ENCODE assay signal across 1 cellular context in genomic region chr7:32957326-32958045, GRCh38.
TF ChIP-seq lines count a peak whose summit lies in the region.

TSS of gene FKBP9 (plus strand) at chr7:32957440. CDS start at chr7:32957574, 134 bp downstream.

TF ChIP-seq in HepG2, 621 proteins besides CTCF, POLR2A, EP300 and RAD21 (continued from another document and continues in another):
- peak; percentile 95 for TF ChIP-seq ZNF687 (CRISPR knock-in tag; IDR thresholded peaks at IDR 0.05)
- TF ChIP-seq RAD51 (IDR thresholded peaks at IDR 0.05; ENCODE audit: borderline replicate concordance), result no peak
- TF ChIP-seq ZC3H4 (CRISPR knock-in tag; IDR thresholded peaks at IDR 0.05; ENCODE audit: borderline replicate concordance), result no peak
- no peak for TF ChIP-seq ZNF17 (CRISPR knock-in tag; IDR thresholded peaks at IDR 0.05)
- no peak for TF ChIP-seq SNRNP70 (IDR thresholded peaks at IDR 0.05; ENCODE audit: low read depth, low read length)
- peak; percentile 59; the same call in 1 of the 2 replicates for TF ChIP-seq ZBTB7A (CRISPR knock-in tag; IDR thresholded peaks at IDR 0.05)
- TF ChIP-seq CHD2 (IDR thresholded peaks at IDR 0.05; ENCODE audit: low read depth, low read length), result no peak
- TF ChIP-seq ZNF747 (CRISPR knock-in tag; IDR thresholded peaks at IDR 0.05; ENCODE audit: borderline replicate concordance), result no peak; the same call in none of the 2 replicates
- no peak for TF ChIP-seq TRIM22 (IDR thresholded peaks at IDR 0.05)
- TF ChIP-seq SOX6 (IDR thresholded peaks at IDR 0.05), result no peak
- TF ChIP-seq SOX6 (CRISPR knock-in tag; IDR thresholded peaks at IDR 0.05), result peak; percentile 58; the same call in 1 of the 2 replicates
- no peak for TF ChIP-seq ZNF607 (CRISPR knock-in tag; IDR thresholded peaks at IDR 0.05; ENCODE audit: borderline replicate concordance)
- TF ChIP-seq NAIF1 (CRISPR knock-in tag; IDR thresholded peaks at IDR 0.05; ENCODE audit: borderline replicate concordance), result peak; percentile 84; the same call in 1 of the 2 replicates
- TF ChIP-seq MTF1 (CRISPR knock-in tag; IDR thresholded peaks at IDR 0.05), result no peak
- no peak for TF ChIP-seq MBD4 (IDR thresholded peaks at IDR 0.05; ENCODE audit: borderline replicate concordance, low read length)
- peak; percentile 91 for TF ChIP-seq SRSF1 (optimal IDR thresholded peaks at IDR 0.05; ENCODE audit: low read depth, low read length)
- no peak for TF ChIP-seq ZNF704 (CRISPR knock-in tag; IDR thresholded peaks at IDR 0.05; ENCODE audit: borderline replicate concordance)
- TF ChIP-seq RFX1 (IDR thresholded peaks at IDR 0.05), result no peak
- no peak for TF ChIP-seq SMARCE1 (IDR thresholded peaks at IDR 0.05; ENCODE audit: borderline replicate concordance)
- TF ChIP-seq SIX4 (CRISPR knock-in tag; IDR thresholded peaks at IDR 0.05), result 0 out of 2 replicates have a peak, but pooled peaks have one; percentile 15
- no peak for TF ChIP-seq NFIB (CRISPR knock-in tag; IDR thresholded peaks at IDR 0.05; ENCODE audit: borderline replicate concordance)
- peak; percentile 48; the same call in 1 of the 2 replicates for TF ChIP-seq ZNF619 (CRISPR knock-in tag; IDR thresholded peaks at IDR 0.05)
- TF ChIP-seq HNRNPH1 (optimal IDR thresholded peaks at IDR 0.05; ENCODE audit: low read depth, low read length), result no peak
- TF ChIP-seq TGIF2 (CRISPR knock-in tag; IDR thresholded peaks at IDR 0.05), result 0 out of 2 replicates have a peak, but pooled peaks have one; percentile 21
- peak; percentile 98 for TF ChIP-seq RBFOX2 (IDR thresholded peaks at IDR 0.05; ENCODE audit: low read depth, low read length)
- TF ChIP-seq ZBTB49 (CRISPR knock-in tag; IDR thresholded peaks at IDR 0.05; ENCODE audit: borderline replicate concordance), result no peak
- peak; percentile 29; the same call in 1 of the 2 replicates for TF ChIP-seq ZNF318 (CRISPR knock-in tag; IDR thresholded peaks at IDR 0.05)
- peak; percentile 90 for TF ChIP-seq ARID4A (CRISPR knock-in tag; IDR thresholded peaks at IDR 0.05; ENCODE audit: borderline replicate concordance)
- TF ChIP-seq ZNF652 (CRISPR knock-in tag; IDR thresholded peaks at IDR 0.05; ENCODE audit: borderline replicate concordance, low read depth), result no peak
- no peak; the same call in 1 of the 2 replicates for TF ChIP-seq ZNF251 (CRISPR knock-in tag; IDR thresholded peaks at IDR 0.05)
- peak; percentile 17; the same call in 1 of the 2 replicates for TF ChIP-seq ZBTB10 (CRISPR knock-in tag; IDR thresholded peaks at IDR 0.05; ENCODE audit: borderline replicate concordance)
- peak; percentile 66 for TF ChIP-seq HNF4A (CRISPR knock-in tag; IDR thresholded peaks at IDR 0.05)
